In the genomic region with DNA sequence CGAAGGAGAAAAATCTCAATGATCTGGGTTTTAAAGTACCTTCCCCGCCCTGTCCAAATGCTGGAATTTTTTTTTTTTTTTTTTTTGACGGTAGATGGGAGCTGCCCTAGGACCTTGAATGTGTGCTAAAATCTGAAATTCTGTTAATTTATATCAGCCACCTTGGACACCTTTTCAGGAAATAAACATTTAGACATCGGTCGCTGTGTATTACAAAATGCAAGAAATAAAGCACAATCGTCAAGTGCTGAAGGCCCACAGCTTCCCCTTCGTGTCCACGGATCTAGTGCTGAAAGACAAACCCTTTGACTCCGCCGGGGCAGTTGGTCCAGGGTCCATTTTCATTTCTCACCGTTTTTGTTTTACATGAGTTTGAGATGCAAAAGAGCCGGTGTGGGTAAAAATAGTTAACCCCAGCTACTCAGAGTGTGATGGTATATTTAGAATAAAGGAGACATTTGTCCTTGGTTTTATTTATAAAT, we compare ENCODE assay signal across 8 cellular contexts.
A peak's percentile ranks its signal among the peaks of the same experiment; 100 is the strongest.
DNase-seq lines count a peak whose midpoint lies in the region; ATAC-seq and TF ChIP-seq lines count a peak whose summit lies in the region.

No MANE protein-coding gene starts in this region.

- POLR2A ChIA-PET in Caco-2 (lab: Charles Lee) = interaction anchor here (0.6 to 4.8 kb wide), 11 partner anchors 10 to 516 kb away, joined by 3 to 103 read pairs (median 11); a partner anchor contains a TSS

- H3K36me3 ChIP-seq in Caco-2 (ENCODE audit: control insufficient read depth, insufficient read depth, low read length) (no peaks in the 10 kb centered on the region), lower lobe of right lung (no peaks in the 10 kb centered on the region)

- peak in 1 of 2 experiments; percentile 46 for DNase-seq in Caco-2
- DNase-seq in HFF-Myc (ENCODE audit: extremely low read depth, low read depth) = no peak
- peak; percentile 61 for DNase-seq in SK-N-DZ (ENCODE audit: low spot score)
- no peak for DNase-seq in lower lobe of right lung
- peak; percentile 89 for DNase-seq in superior temporal gyrus (ENCODE audit: extremely low spot score)
- no peak for DNase-seq in GM03348 (ENCODE audit: low spot score)

- peaks cover 28% of the 10 kb centered on the region for H3K36me3 Mint-ChIP-seq in Caco-2 (ENCODE audit: insufficient read depth, unreplicated experiment)
- H3K36me3 Mint-ChIP-seq in dendritic cell treated with granulocyte-macrophage colony-stimulating factor and Interleukin-4, amounts not matched to agents 40 ng/mL and 50 ng/mL, for 4 days (ENCODE audit: low read depth) = peaks cover 10% of the 10 kb centered on the region

- TSS peak; percentile 88 for BruUV-seq in Caco-2 (replicated peaks; lab: Mats Ljungman, UMichigan)

- H3K27ac ChIP-seq in lower lobe of right lung = peak overlapping the region; percentile 97

- ATAC-seq in lower lobe of right lung (peak in 1 of 2 donors; percentile 25), HG03469 (IDR thresholded peaks at IDR 0.05; ENCODE audit: unreplicated experiment) (no peak)

- no peaks in the 10 kb centered on the region for H3K27me3 Mint-ChIP-seq in Caco-2 (ENCODE audit: insufficient read depth, unreplicated experiment)
- H3K27me3 Mint-ChIP-seq in dendritic cell treated with granulocyte-macrophage colony-stimulating factor and Interleukin-4, amounts not matched to agents 40 ng/mL and 50 ng/mL, for 4 days = no peaks in the 10 kb centered on the region

- H3K9me3 ChIP-seq in Caco-2 (no peaks in the 10 kb centered on the region), lower lobe of right lung (no peaks in the 10 kb centered on the region)

- H3K4me1 Mint-ChIP-seq in Caco-2 (ENCODE audit: low read depth, unreplicated experiment) = peaks cover 9% of the 10 kb centered on the region
- peaks cover 32% of the 10 kb centered on the region for H3K4me1 Mint-ChIP-seq in dendritic cell treated with granulocyte-macrophage colony-stimulating factor and Interleukin-4, amounts not matched to agents 40 ng/mL and 50 ng/mL, for 4 days (ENCODE audit: low read depth)

- intact Hi-C loops in Caco-2 (cut with micrococcal nuclease; ENCODE audit: unreplicated experiment) = loop anchor here (1.0 kb wide), 6 partner anchors 10 to 108 kb away; a partner anchor contains a TSS
- intact Hi-C loops in dendritic cell treated with granulocyte-macrophage colony-stimulating factor and Interleukin-4, amounts not matched to agents 40 ng/mL and 50 ng/mL, for 4 days (cut with micrococcal nuclease) = loop anchor here (1.0 to 5.0 kb wide), 4 partner anchors 10 to 94 kb away; no protein-coding TSS in a partner anchor
- intact Hi-C loops in lower lobe of right lung (cut with DNase I) = loop anchor here (10.0 kb wide), 1 partner anchor 105 kb away; no protein-coding TSS in a partner anchor

- TF ChIP-seq CTCF in Caco-2 (IDR thresholded peaks at IDR 0.05; ENCODE audit: insufficient read depth in 1 of 2, low read depth in 1 of 2, low read length in 1 of 2, severe bottlenecking in 1 of 2, unreplicated experiment in 1 of 2) = no peak
- no peak for TF ChIP-seq CTCF in HFF-Myc (IDR thresholded peaks at IDR 0.05; ENCODE audit: low read depth, low read length, missing control alignments)
- no peak for TF ChIP-seq CTCF in lower lobe of right lung (IDR thresholded peaks at IDR 0.05)

- H3K27me3 ChIP-seq in Caco-2 (replicated peaks; ENCODE audit: control insufficient read depth, insufficient read depth, low read length) = no peaks in the 10 kb centered on the region
- H3K27me3 ChIP-seq in lower lobe of right lung (ENCODE audit: low read depth) = no peaks in the 10 kb centered on the region

- H3K4me3 ChIP-seq in Caco-2 (ENCODE audit: low read depth, low read length) = peak overlapping the region; percentile 31
- peak overlapping the region; percentile 52 for H3K4me3 ChIP-seq in HFF-Myc (replicated peaks; ENCODE audit: low read depth, low read length)
- peak overlapping the region; percentile 67 for H3K4me3 ChIP-seq in lower lobe of right lung

- CTCF ChIA-PET in Caco-2 (lab: Charles Lee) = interaction anchor here (0.9 to 3.3 kb wide), 7 partner anchors 10 to 90 kb away, joined by 3 to 18 read pairs (median 7); a partner anchor contains a TSS

- H3K27ac Mint-ChIP-seq in Caco-2 (ENCODE audit: unreplicated experiment) = peak overlapping the region; percentile 96
- H3K27ac Mint-ChIP-seq in dendritic cell treated with granulocyte-macrophage colony-stimulating factor and Interleukin-4, amounts not matched to agents 40 ng/mL and 50 ng/mL, for 4 days = peak overlapping the region; percentile 99

- no peaks in the 10 kb centered on the region for H3K9me3 Mint-ChIP-seq in Caco-2 (ENCODE audit: unreplicated experiment)
- no peaks in the 10 kb centered on the region for H3K9me3 Mint-ChIP-seq in dendritic cell treated with granulocyte-macrophage colony-stimulating factor and Interleukin-4, amounts not matched to agents 40 ng/mL and 50 ng/mL, for 4 days

- H3K4me1 ChIP-seq in Caco-2 (peaks cover 20% of the 10 kb centered on the region), lower lobe of right lung (peaks cover 55% of the 10 kb centered on the region)

- H3K4me3 Mint-ChIP-seq in Caco-2 (ENCODE audit: unreplicated experiment) = peak overlapping the region; percentile 97
- H3K4me3 Mint-ChIP-seq in dendritic cell treated with granulocyte-macrophage colony-stimulating factor and Interleukin-4, amounts not matched to agents 40 ng/mL and 50 ng/mL, for 4 days = peak overlapping the region; percentile 79

Comparison
In these comparisons a context has a peak if more than half of its experiments do, and no peak if none do; other contexts are left out.
1. DNase-seq: peak in SK-N-DZ (single experiment) and superior temporal gyrus (single experiment); none in HFF-Myc (single experiment), lower lobe of right lung (single experiment) and GM03348 (single experiment).
2. Peak in every context shown above with its lines, with median percentiles within 50 percentile points of each other: H3K4me3 ChIP-seq.